In the genomic region with DNA sequence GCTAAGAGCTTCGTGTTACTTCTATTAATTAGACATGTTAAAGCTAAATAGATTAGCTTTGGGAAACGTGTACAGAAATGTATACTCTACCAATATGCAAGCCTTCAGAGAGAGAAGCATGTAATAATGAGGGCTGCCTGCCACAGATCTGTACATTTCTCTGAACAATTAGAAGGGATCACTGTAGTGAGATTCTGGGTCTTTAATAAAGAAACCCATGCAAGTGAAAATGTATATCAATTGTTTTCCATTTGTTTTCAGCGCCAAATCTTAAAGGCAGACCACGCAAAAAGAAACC, we compare ENCODE assay signal across 8 cellular contexts.
DNase-seq lines count a peak whose midpoint lies in the region; ATAC-seq, FAIRE-seq and TF ChIP-seq lines count a peak whose summit lies in the region.

No MANE protein-coding gene starts in this region.

- no peak for TF ChIP-seq CTCF in AG04450 (IDR thresholded peaks at IDR 0.05; ENCODE audit: low read depth, low read length)
- no peak for TF ChIP-seq CTCF in MM.1S (IDR thresholded peaks at IDR 0.05; ENCODE audit: low read length)
- no peak for TF ChIP-seq CTCF in neural crest cell (conservative IDR thresholded peaks at IDR 0.05)

- H3K27ac ChIP-seq in AG04450 (ENCODE audit: low read depth, low read length) (peak overlapping the region; percentile 84), MM.1S (ENCODE audit: low read length) (peak overlapping the region; percentile 94), duodenal mucosa (ENCODE audit: low read depth, low read length) (peak overlapping the region; percentile 87)

- H3K27me3 Mint-ChIP-seq in neural crest cell (ENCODE audit: low read depth) = no peaks in the 10 kb centered on the region

- peak overlapping the region; percentile 94 for H3K4me3 ChIP-seq in AG04450 (ENCODE audit: low read depth, low read length)
- peak overlapping the region; percentile 72 for H3K4me3 ChIP-seq in MM.1S (ENCODE audit: low read length)
- H3K4me3 ChIP-seq in duodenal mucosa (ENCODE audit: low read depth in 1 of 2, low read length in 2 of 2) = peak overlapping the region; percentile 53 to 72

- H3K27ac Mint-ChIP-seq in neural crest cell (ENCODE audit: unreplicated experiment) = peak overlapping the region; percentile 79

- CTCF ChIA-PET in AG04450 (lab: Charles Lee) = interaction anchor here (0.7 to 2.8 kb wide), 4 partner anchors 11 to 212 kb away, joined by 4 to 25 read pairs (median 10); no protein-coding TSS in a partner anchor

- FAIRE-seq in urothelium cell line (lab: Jason Lieb, UNC) = no peak

- H3K4me3 Mint-ChIP-seq in neural crest cell = peak overlapping the region; percentile 86

- H3K27me3 ChIP-seq in AG04450 (ENCODE audit: control insufficient read depth, insufficient read depth, low read length) = no peaks in the 10 kb centered on the region
- no peaks in the 10 kb centered on the region for H3K27me3 ChIP-seq in MM.1S (replicated peaks; ENCODE audit: insufficient read depth, low read length)
- no peaks in the 10 kb centered on the region for H3K27me3 ChIP-seq in duodenal mucosa (ENCODE audit: control insufficient read depth in 1 of 2, insufficient read depth in 2 of 2, low read length in 2 of 2)

- ATAC-seq in sciatic nerve = no peak
- ATAC-seq in HG02588 (IDR thresholded peaks at IDR 0.05; ENCODE audit: unreplicated experiment) = no peak

- peak overlapping the region; percentile 96 for H3K9ac ChIP-seq in MM.1S (ENCODE audit: low read length)
- peak overlapping the region; percentile 27 to 78 for H3K9ac ChIP-seq in duodenal mucosa (ENCODE audit: low read depth in 1 of 2, low read length in 2 of 2)

- no peaks in the 10 kb centered on the region for H3K9me3 Mint-ChIP-seq in neural crest cell

- peaks cover 15% of the 10 kb centered on the region for H3K36me3 Mint-ChIP-seq in neural crest cell (ENCODE audit: low read depth)

- H3K9me3 ChIP-seq in AG04450 (ENCODE audit: control insufficient read depth, insufficient read depth, low read length) = no peaks in the 10 kb centered on the region
- no peaks in the 10 kb centered on the region for H3K9me3 ChIP-seq in MM.1S (replicated peaks; ENCODE audit: insufficient read depth, low read length)
- no peaks in the 10 kb centered on the region for H3K9me3 ChIP-seq in duodenal mucosa (ENCODE audit: control insufficient read depth in 1 of 2, low read length in 2 of 2)

- peaks cover 63% of the 10 kb centered on the region for H3F3A ChIP-seq in MM.1S (ENCODE audit: insufficient read depth, low read length)

- H3K79me2 ChIP-seq in MM.1S (ENCODE audit: low read length) = peaks cover 92% of the 10 kb centered on the region

- no peaks in the 10 kb centered on the region for H4K20me1 ChIP-seq in MM.1S (ENCODE audit: insufficient read depth, low read length)

- peaks cover 70% of the 10 kb centered on the region for H3K4me1 Mint-ChIP-seq in neural crest cell

- H2AFZ ChIP-seq in MM.1S (ENCODE audit: low read length) = no peak overlapping the region

- intact Hi-C loops in sciatic nerve (cut with DNase I) = no loop called here

- H3K9me2 ChIP-seq in MM.1S (replicated peaks; ENCODE audit: insufficient read depth, low read length) = no peaks in the 10 kb centered on the region

- H3K4me1 ChIP-seq in MM.1S (ENCODE audit: low read length) (peaks cover 56% of the 10 kb centered on the region), duodenal mucosa (ENCODE audit: control insufficient read depth in 1 of 2, insufficient read depth in 2 of 2, low read length in 2 of 2) (peaks cover 46 to 65% of the 10 kb centered on the region in 2 donors)

- no peak for DNase-seq in AG04450 (ENCODE audit: low read depth, low spot score)
- DNase-seq in MM.1S = no peak
- DNase-seq in neural crest cell (ENCODE audit: low read depth, low spot score) = no peak
- no peak for DNase-seq in sciatic nerve (ENCODE audit: low spot score)
- no peak for DNase-seq in NAMALWA (ENCODE audit: low spot score)
- no peak for DNase-seq in urothelium cell line (ENCODE audit: low spot score)

- peak overlapping the region; percentile 71 for H3K4me2 ChIP-seq in MM.1S (ENCODE audit: low read depth, low read length)

- H3K36me3 ChIP-seq in MM.1S (replicated peaks; ENCODE audit: insufficient read depth, low read length) = peaks cover 9% of the 10 kb centered on the region
- peaks cover 15 to 16% of the 10 kb centered on the region in 2 donors for H3K36me3 ChIP-seq in duodenal mucosa (ENCODE audit: control insufficient read depth in 1 of 2, insufficient read depth in 2 of 2, low read length in 2 of 2)

- POLR2A ChIA-PET in AG04450 (lab: Yijun Ruan, JAX) = interaction anchor here (0.8 to 3.6 kb wide), 7 partner anchors 8 to 181 kb away, joined by 3 to 42 read pairs (median 4); no protein-coding TSS in a partner anchor
